ENCODE assay signal across 30 cellular contexts in genomic region chr14:101867854-101868253, GRCh38.
DNase-seq lines count a peak whose midpoint lies in the region; ATAC-seq and TF ChIP-seq lines count a peak whose summit lies in the region.
"Had no signal": no experiment of that assay in that cellular context is flagged by ENCODE, and none has a peak within 500 bp of the region (broad histone marks: within the 10 kb centered on the region; RNA-seq: fewer than 3 reads in every experiment).

No MANE protein-coding gene starts in this region.

- no peak for TF ChIP-seq CTCF in activated CD8-positive, alpha-beta T cell treated with anti-CD3 and anti-CD28 coated beads for 36 hours (IDR thresholded peaks at IDR 0.05)
- no peak for TF ChIP-seq CTCF in chondrocyte (IDR thresholded peaks at IDR 0.05)

- H3K27ac Mint-ChIP-seq in activated CD8-positive, alpha-beta T cell treated with anti-CD3 and anti-CD28 coated beads for 36 hours = peak overlapping the region; percentile 9
- no peak overlapping the region for H3K27ac Mint-ChIP-seq in activated CD8-positive, alpha-beta T cell treated with anti-CD3 and anti-CD28 coated beads, Interleukin-2, amount 10 ng/mL, durations not matched to agents 7 days and 5 days
- H3K27ac Mint-ChIP-seq in CD8-positive, alpha-beta memory T cell = peak overlapping the region in 7 of 8 donors; percentile 23 to 89 (median 71)
- peak overlapping the region; percentile 18 for H3K27ac Mint-ChIP-seq in chondrocyte (ENCODE audit: unreplicated experiment)
- H3K27ac Mint-ChIP-seq in naive thymus-derived CD8-positive, alpha-beta T cell = peak overlapping the region in 9 of 10 donors; percentile 14 to 88 (median 49)
- no peak overlapping the region for H3K27ac Mint-ChIP-seq in activated T-cell treated with anti-CD3 and anti-CD28 coated beads, Interleukin-2, amount 50 U/mL, for 72 hours
- H3K27ac Mint-ChIP-seq: type B pancreatic cell had no signal

- POLR2A ChIA-PET in activated CD8-positive, alpha-beta T cell treated with anti-CD3 and anti-CD28 coated beads for 36 hours (lab: Charles Lee) = interaction anchor here (0.6 to 1.6 kb wide), 4 partner anchors 12 to 1711 kb away, joined by 3 to 7 read pairs (median 3); no protein-coding TSS in a partner anchor
- POLR2A ChIA-PET in activated CD8-positive, alpha-beta T cell treated with anti-CD3 and anti-CD28 coated beads, Interleukin-2, amount 10 ng/mL, durations not matched to agents 7 days and 5 days (lab: Charles Lee) = no interaction called here
- POLR2A ChIA-PET in CD8-positive, alpha-beta memory T cell (lab: Charles Lee) = no interaction called here
- POLR2A ChIA-PET in naive thymus-derived CD8-positive, alpha-beta T cell (lab: Charles Lee) = interaction anchor here (0.6 kb wide), 1 partner anchor 145 kb away, joined by 6 read pairs; no protein-coding TSS in a partner anchor

- H3K4me1 ChIP-seq in CD8-positive, alpha-beta memory T cell (ENCODE audit: insufficient read depth, low read length) = peaks cover 23% of the 10 kb centered on the region
- H3K4me1 ChIP-seq: A549, Caco-2 had no signal

- H3K36me3 ChIP-seq in CD8-positive, alpha-beta memory T cell (ENCODE audit: insufficient read depth, low read length) = peaks cover 28% of the 10 kb centered on the region

- H3K27ac ChIP-seq in CD8-positive, alpha-beta memory T cell (ENCODE audit: low read depth, low read length) = no peak overlapping the region
- H3K27ac ChIP-seq: A549, hepatocyte had no signal

- CTCF ChIA-PET in activated CD8-positive, alpha-beta T cell treated with anti-CD3 and anti-CD28 coated beads for 36 hours (lab: Charles Lee) = interaction anchor here (0.9 to 1.9 kb wide), 3 partner anchors 8 to 97 kb away, joined by 3 to 6 read pairs (median 3); no protein-coding TSS in a partner anchor
- CTCF ChIA-PET in activated CD8-positive, alpha-beta T cell treated with anti-CD3 and anti-CD28 coated beads, Interleukin-2, amount 10 ng/mL, durations not matched to agents 7 days and 5 days (lab: Charles Lee) = no interaction called here
- CTCF ChIA-PET in CD8-positive, alpha-beta memory T cell (lab: Charles Lee) = interaction anchor here (0.7 to 0.8 kb wide), 2 partner anchors 97 to 488 kb away, joined by 3 read pairs; no protein-coding TSS in a partner anchor

- no peaks in the 10 kb centered on the region for H3K9me3 Mint-ChIP-seq in activated CD8-positive, alpha-beta T cell treated with anti-CD3 and anti-CD28 coated beads for 36 hours
- H3K9me3 Mint-ChIP-seq in activated CD8-positive, alpha-beta T cell treated with anti-CD3 and anti-CD28 coated beads, Interleukin-2, amount 10 ng/mL, durations not matched to agents 7 days and 5 days (ENCODE audit: insufficient read depth) = no peaks in the 10 kb centered on the region
- no peaks in the 10 kb centered on the region for H3K9me3 Mint-ChIP-seq in CD8-positive, alpha-beta memory T cell
- no peaks in the 10 kb centered on the region for H3K9me3 Mint-ChIP-seq in chondrocyte (ENCODE audit: low read depth)
- H3K9me3 Mint-ChIP-seq in naive thymus-derived CD8-positive, alpha-beta T cell = peaks cover 0 to 3% (median 0%) of the 10 kb centered on the region in 9 donors
- H3K9me3 Mint-ChIP-seq in activated T-cell treated with anti-CD3 and anti-CD28 coated beads, Interleukin-2, amount 50 U/mL, for 72 hours = no peaks in the 10 kb centered on the region
- H3K9me3 Mint-ChIP-seq: type B pancreatic cell had no signal

- H3K36me3 Mint-ChIP-seq in activated CD8-positive, alpha-beta T cell treated with anti-CD3 and anti-CD28 coated beads for 36 hours (ENCODE audit: low read depth) = peaks cover 21% of the 10 kb centered on the region
- peaks cover 31% of the 10 kb centered on the region for H3K36me3 Mint-ChIP-seq in activated CD8-positive, alpha-beta T cell treated with anti-CD3 and anti-CD28 coated beads, Interleukin-2, amount 10 ng/mL, durations not matched to agents 7 days and 5 days (ENCODE audit: low read depth)
- H3K36me3 Mint-ChIP-seq in CD8-positive, alpha-beta memory T cell = peaks cover 0 to 66% (median 21%) of the 10 kb centered on the region in 3 donors
- H3K36me3 Mint-ChIP-seq in chondrocyte (ENCODE audit: low read depth) = peaks cover 2% of the 10 kb centered on the region
- peaks cover 4 to 51% (median 17%) of the 10 kb centered on the region in 3 donors for H3K36me3 Mint-ChIP-seq in naive thymus-derived CD8-positive, alpha-beta T cell
- peaks cover 0 to 14% of the 10 kb centered on the region in 2 donors for H3K36me3 Mint-ChIP-seq in activated T-cell treated with anti-CD3 and anti-CD28 coated beads, Interleukin-2, amount 50 U/mL, for 72 hours (ENCODE audit: insufficient read depth in 2 of 2)

- H3K4me3 ChIP-seq in CD8-positive, alpha-beta memory T cell (ENCODE audit: low read length) = no peak overlapping the region
- H3K4me3 ChIP-seq: A549, hepatocyte, K562 had no signal

- ATAC-seq in activated CD8-positive, alpha-beta T cell treated with anti-CD3 and anti-CD28 coated beads for 36 hours = no peak
- ATAC-seq in activated CD8-positive, alpha-beta T cell treated with anti-CD3 and anti-CD28 coated beads, Interleukin-2, amount 10 ng/mL, durations not matched to agents 7 days and 5 days = no peak
- no peak for ATAC-seq in naive thymus-derived CD8-positive, alpha-beta T cell
- ATAC-seq in activated T-cell treated with anti-CD3 and anti-CD28 coated beads, Interleukin-2, amount 50 U/mL, for 72 hours (replicated peaks in 1 of 2) = no peak
- ATAC-seq: A549, K562, Panc1 had no signal

- H3K4me1 Mint-ChIP-seq in activated CD8-positive, alpha-beta T cell treated with anti-CD3 and anti-CD28 coated beads for 36 hours (ENCODE audit: low read depth) = peaks cover 35% of the 10 kb centered on the region
- peaks cover 4% of the 10 kb centered on the region for H3K4me1 Mint-ChIP-seq in activated CD8-positive, alpha-beta T cell treated with anti-CD3 and anti-CD28 coated beads, Interleukin-2, amount 10 ng/mL, durations not matched to agents 7 days and 5 days (ENCODE audit: low read depth)
- peaks cover 64 to 87% (median 76%) of the 10 kb centered on the region in 3 donors for H3K4me1 Mint-ChIP-seq in CD8-positive, alpha-beta memory T cell
- H3K4me1 Mint-ChIP-seq in chondrocyte (ENCODE audit: low read depth) = no peaks in the 10 kb centered on the region
- peaks cover 28 to 67% (median 64%) of the 10 kb centered on the region in 4 donors for H3K4me1 Mint-ChIP-seq in naive thymus-derived CD8-positive, alpha-beta T cell
- H3K4me1 Mint-ChIP-seq in activated T-cell treated with anti-CD3 and anti-CD28 coated beads, Interleukin-2, amount 50 U/mL, for 72 hours (ENCODE audit: low read depth) = peaks cover 39% of the 10 kb centered on the region

- DNase-seq in activated CD8-positive, alpha-beta T cell treated with anti-CD3 and anti-CD28 coated beads for 36 hours = no peak
- DNase-seq in activated CD8-positive, alpha-beta T cell treated with anti-CD3 and anti-CD28 coated beads, Interleukin-2, amount 10 ng/mL, durations not matched to agents 7 days and 5 days = no peak
- no peak for DNase-seq in CD8-positive, alpha-beta memory T cell
- DNase-seq in chondrocyte (ENCODE audit: low spot score) (no peak), SKM-1 (lab: John Stamatoyannopoulos, UW; ENCODE audit: unreplicated experiment) (no peak), RKO (ENCODE audit: low spot score) (no peak)
- no peak for DNase-seq in naive thymus-derived CD8-positive, alpha-beta T cell
- DNase-seq in activated T-cell treated with anti-CD3 and anti-CD28 coated beads, Interleukin-2, amount 50 U/mL, for 72 hours = no peak
- DNase-seq: activated CD4-positive, CD25-positive, alpha-beta regulatory T cell; activated CD8-positive, alpha-beta memory T cell treated with anti-CD3 and anti-CD28 coated beads for 24 hours; activated naive CD4-positive, alpha-beta T cell treated with Interleukin-2 at 50 U/mL for 16 hours; AML-193; anterior cingulate cortex; Caco-2; cortex of kidney; DMS79; GDM1; H7; mesenchymal stem cell; NCI-H1105; NCI-H2029; NCI-H2227 treated with DMSO at 0.1 percent for 48 hours; small intestine; stimulated activated CD4-positive, alpha-beta T cell treated with anti-CD3 and anti-CD28 coated beads, Interleukin-1b, Interleukin-23, amount 100 ng/mL, for 48 hours; stimulated activated CD8-positive, alpha-beta memory T cell treated with anti-CD3 and anti-CD28 coated beads, Interleukin-4, amount 100 ng/mL, for 48 hours had no signal

- no peak overlapping the region for H3K4me3 Mint-ChIP-seq in activated CD8-positive, alpha-beta T cell treated with anti-CD3 and anti-CD28 coated beads for 36 hours
- H3K4me3 Mint-ChIP-seq in activated CD8-positive, alpha-beta T cell treated with anti-CD3 and anti-CD28 coated beads, Interleukin-2, amount 10 ng/mL, durations not matched to agents 7 days and 5 days = no peak overlapping the region
- H3K4me3 Mint-ChIP-seq in CD8-positive, alpha-beta memory T cell = peak overlapping the region in 2 of 7 donors; percentile 64 to 67
- H3K4me3 Mint-ChIP-seq in chondrocyte (ENCODE audit: unreplicated experiment) = no peak overlapping the region
- peak overlapping the region in 2 of 10 donors; percentile 2 to 45 for H3K4me3 Mint-ChIP-seq in naive thymus-derived CD8-positive, alpha-beta T cell
- H3K4me3 Mint-ChIP-seq in activated T-cell treated with anti-CD3 and anti-CD28 coated beads, Interleukin-2, amount 50 U/mL, for 72 hours = no peak overlapping the region
- H3K4me3 Mint-ChIP-seq: type B pancreatic cell had no signal

- intact Hi-C loops in activated CD8-positive, alpha-beta T cell treated with anti-CD3 and anti-CD28 coated beads for 36 hours (cut with micrococcal nuclease) = no loop called here

- no peaks in the 10 kb centered on the region for H3K9me3 ChIP-seq in CD8-positive, alpha-beta memory T cell (ENCODE audit: low read length)
- H3K9me3 ChIP-seq: A549, Caco-2 had no signal

- no peaks in the 10 kb centered on the region for H3K27me3 ChIP-seq in CD8-positive, alpha-beta memory T cell (ENCODE audit: insufficient read depth, low read length, poor library complexity, severe bottlenecking)
- H3K27me3 ChIP-seq: hepatocyte had no signal

- H3K27me3 Mint-ChIP-seq in activated CD8-positive, alpha-beta T cell treated with anti-CD3 and anti-CD28 coated beads for 36 hours = no peaks in the 10 kb centered on the region
- no peaks in the 10 kb centered on the region for H3K27me3 Mint-ChIP-seq in activated CD8-positive, alpha-beta T cell treated with anti-CD3 and anti-CD28 coated beads, Interleukin-2, amount 10 ng/mL, durations not matched to agents 7 days and 5 days (ENCODE audit: low read depth)
- no peaks in the 10 kb centered on the region for H3K27me3 Mint-ChIP-seq in CD8-positive, alpha-beta memory T cell
- H3K27me3 Mint-ChIP-seq in chondrocyte (ENCODE audit: low read depth) = no peaks in the 10 kb centered on the region
- no peaks in the 10 kb centered on the region for H3K27me3 Mint-ChIP-seq in naive thymus-derived CD8-positive, alpha-beta T cell
- no peaks in the 10 kb centered on the region for H3K27me3 Mint-ChIP-seq in activated T-cell treated with anti-CD3 and anti-CD28 coated beads, Interleukin-2, amount 50 U/mL, for 72 hours (ENCODE audit: low read depth)
- H3K27me3 Mint-ChIP-seq: type B pancreatic cell had no signal

Comparison
In these comparisons a context has a peak if more than half of its experiments do, and no peak if none do; other contexts are left out.
1. H3K27ac Mint-ChIP-seq: peak in activated CD8-positive, alpha-beta T cell treated with anti-CD3 and anti-CD28 coated beads for 36 hours (single experiment), CD8-positive, alpha-beta memory T cell (7 of 8), chondrocyte (single experiment) and naive thymus-derived CD8-positive, alpha-beta T cell (9 of 10); none in activated CD8-positive, alpha-beta T cell treated with anti-CD3 and anti-CD28 coated beads, Interleukin-2, amount 10 ng/mL, durations not matched to agents 7 days and 5 days (single experiment) and activated T-cell treated with anti-CD3 and anti-CD28 coated beads, Interleukin-2, amount 50 U/mL, for 72 hours (single experiment).
2. POLR2A ChIA-PET loops: an anchor here in activated CD8-positive, alpha-beta T cell treated with anti-CD3 and anti-CD28 coated beads for 36 hours (0.6 to 1.6 kb wide) and naive thymus-derived CD8-positive, alpha-beta T cell (0.6 kb wide); none called in activated CD8-positive, alpha-beta T cell treated with anti-CD3 and anti-CD28 coated beads, Interleukin-2, amount 10 ng/mL, durations not matched to agents 7 days and 5 days and CD8-positive, alpha-beta memory T cell.